Comparison of ENCODE assay signal across 21 cellular contexts in genomic region chr19:39676004-39676403, GRCh38. TPM values are rescaled to one million over a fixed set of nuclear protein-coding genes. Genes with fewer than 3 reads are reported as not detected.
A peak's percentile ranks its signal among the peaks of the same experiment; 100 is the strongest.
DNase-seq lines count a peak whose midpoint lies in the region; ATAC-seq and TF ChIP-seq lines count a peak whose summit lies in the region.
"Had no signal": no experiment of that assay in that cellular context is flagged by ENCODE, and none has a peak within 500 bp of the region (broad histone marks: within the 10 kb centered on the region; RNA-seq: fewer than 3 reads in every experiment).

No MANE protein-coding gene starts in this region.

- no peak overlapping the region for H3K4me3 ChIP-seq in GM06990 (replicated peaks; ENCODE audit: low read depth, low read length)
- no peak overlapping the region for H3K4me3 ChIP-seq in GM12864 (ENCODE audit: low read depth, low read length)
- no peak overlapping the region for H3K4me3 ChIP-seq in Panc1 (ENCODE audit: low read depth in 2 of 2, low read length in 2 of 2)
- H3K4me3 ChIP-seq in right lobe of liver: no peak overlapping the region
- H3K4me3 ChIP-seq: hepatocyte had no signal

- 15% methylated on average over 2 of the region's 3 CpGs for WGBS in right lobe of liver (ENCODE audit: insufficient coverage, low coverage, low lambda C conversion rate, missing lambda C conversion rate)

- BruUV-seq in Panc1 (replicated peaks; lab: Mats Ljungman, UMichigan): no TSS peak

- POLR2A ChIA-PET in Panc1 (lab: Charles Lee): interaction anchor here (0.6 to 1.4 kb wide), 5 partner anchors 34 to 278 kb away, joined by 3 to 12 read pairs (median 6); partner anchors contain the start of gene RPS16

- in situ Hi-C loops in Panc1 (cut with HindIII; ENCODE audit: low pct_unique_long_range_greater_than_20kb, low sequenced_read_pairs): no loop called here

- H3K4me1 ChIP-seq in Panc1 (ENCODE audit: control insufficient read depth, insufficient read depth, low read length) (peaks cover 22% of the 10 kb centered on the region), right lobe of liver (peaks cover 0 to 6% (median 0%) of the 10 kb centered on the region in 4 donors)

- CTCF ChIA-PET in Panc1 (lab: Charles Lee): interaction anchor here (0.6 to 9.0 kb wide), 6 partner anchors 117 to 170 kb away, joined by 3 to 508 read pairs (median 3); partner anchors contain the start of genes EID2 and EID2B

- no peak overlapping the region for H3K27ac ChIP-seq in Panc1 (ENCODE audit: low read length)
- no peak overlapping the region for H3K27ac ChIP-seq in right lobe of liver
- H3K27ac ChIP-seq: hepatocyte had no signal

- no peaks in the 10 kb centered on the region for H3K36me3 ChIP-seq in GM06990 (ENCODE audit: control insufficient read depth, insufficient read depth, low read length)
- no peaks in the 10 kb centered on the region for H3K36me3 ChIP-seq in Panc1 (ENCODE audit: control insufficient read depth, insufficient read depth, low read length)
- H3K36me3 ChIP-seq in right lobe of liver: no peaks in the 10 kb centered on the region

- intact Hi-C loops in Panc1 (cut with micrococcal nuclease; ENCODE audit: unreplicated experiment) (no loop called here), right lobe of liver (cut with DNase I) (loop anchor here in 1 of 2 donors (10.0 kb wide), 1 partner anchor 121 kb away; no protein-coding TSS in a partner anchor)

- no peaks in the 10 kb centered on the region for H3K36me3 Mint-ChIP-seq in activated naive CD4-positive, alpha-beta T cell treated with anti-CD3 and anti-CD28 coated beads, Interleukin-2, amount 50 U/mL, for 24 hours
- H3K36me3 Mint-ChIP-seq in effector memory CD8-positive, alpha-beta T cell (ENCODE audit: insufficient read depth): no peaks in the 10 kb centered on the region

- H3K9me3 Mint-ChIP-seq in activated naive CD4-positive, alpha-beta T cell treated with anti-CD3 and anti-CD28 coated beads, Interleukin-2, amount 50 U/mL, for 24 hours: no peaks in the 10 kb centered on the region
- H3K9me3 Mint-ChIP-seq in effector memory CD8-positive, alpha-beta T cell: no peaks in the 10 kb centered on the region
- H3K9me3 Mint-ChIP-seq: HFFc6 had no signal

- H3K9me3 ChIP-seq in Panc1 (ENCODE audit: control insufficient read depth, insufficient read depth, low read depth, low read length): no peaks in the 10 kb centered on the region
- H3K9me3 ChIP-seq in right lobe of liver: no peaks in the 10 kb centered on the region

- no peaks in the 10 kb centered on the region for H3K27me3 Mint-ChIP-seq in activated naive CD4-positive, alpha-beta T cell treated with anti-CD3 and anti-CD28 coated beads, Interleukin-2, amount 50 U/mL, for 24 hours
- H3K27me3 Mint-ChIP-seq in effector memory CD8-positive, alpha-beta T cell: peaks cover 18 to 38% of the 10 kb centered on the region in 2 donors

- no peak for ATAC-seq in Panc1
- ATAC-seq in effector memory CD8-positive, alpha-beta T cell (replicated peaks): no peak
- ATAC-seq in right lobe of liver: no peak
- no peak for ATAC-seq in GM18520 (IDR thresholded peaks at IDR 0.05; ENCODE audit: unreplicated experiment)

- H3K4me3 Mint-ChIP-seq in activated naive CD4-positive, alpha-beta T cell treated with anti-CD3 and anti-CD28 coated beads, Interleukin-2, amount 50 U/mL, for 24 hours: peak overlapping the region; percentile 45
- H3K4me3 Mint-ChIP-seq in effector memory CD8-positive, alpha-beta T cell: no peak overlapping the region
- H3K4me3 Mint-ChIP-seq: HFFc6 had no signal

- no peak for TF ChIP-seq POLR2A in right lobe of liver (IDR thresholded peaks at IDR 0.05)

- TF ChIP-seq CTCF in GM06990 (IDR thresholded peaks at IDR 0.05; ENCODE audit: insufficient read depth, low read length, poor library complexity, severe bottlenecking) (no peak), GM12864 (IDR thresholded peaks at IDR 0.05; ENCODE audit: low read depth, low read length, missing control alignments) (no peak), Panc1 (IDR thresholded peaks at IDR 0.05) (no peak), right lobe of liver (IDR thresholded peaks at IDR 0.05) (no peak)

- DNase-seq in GM06990 (ENCODE audit: extremely low read depth, insufficient read length) (peak; percentile 59), GM12864 (ENCODE audit: low read depth) (peak; percentile 75), Panc1 (ENCODE audit: low read depth, low spot score) (peak; percentile 83), right lobe of liver (no peak)
- no peak for DNase-seq in effector memory CD8-positive, alpha-beta T cell
- DNase-seq in activated CD4-positive, CD25-positive, alpha-beta regulatory T cell treated with anti-CD3 and anti-CD28 coated beads, Interleukin-2, amount 50 U/mL, for 72 hours: no peak
- DNase-seq: C1 segment of cervical spinal cord, HFFc6, IMR-90, midbrain, SHP77, T-helper 9 cell had no signal

- peaks cover 79% of the 10 kb centered on the region for H3K4me1 Mint-ChIP-seq in activated naive CD4-positive, alpha-beta T cell treated with anti-CD3 and anti-CD28 coated beads, Interleukin-2, amount 50 U/mL, for 24 hours
- peaks cover 18 to 19% of the 10 kb centered on the region in 2 donors for H3K4me1 Mint-ChIP-seq in effector memory CD8-positive, alpha-beta T cell (ENCODE audit: low read depth in 2 of 2)

- H3K27me3 ChIP-seq in GM06990 (replicated peaks; ENCODE audit: control insufficient read depth, insufficient read depth, low read length) (no peaks in the 10 kb centered on the region), Panc1 (ENCODE audit: control insufficient read depth, insufficient read depth, low read length) (peaks cover 65% of the 10 kb centered on the region), right lobe of liver (no peaks in the 10 kb centered on the region)

- peak overlapping the region; percentile 96 for H3K27ac Mint-ChIP-seq in activated naive CD4-positive, alpha-beta T cell treated with anti-CD3 and anti-CD28 coated beads, Interleukin-2, amount 50 U/mL, for 24 hours
- H3K27ac Mint-ChIP-seq in effector memory CD8-positive, alpha-beta T cell: no peak overlapping the region
- H3K27ac Mint-ChIP-seq: HFFc6 had no signal

RNA-seq across cellular contexts. Expression of gene LGALS16, which starts 20.3 kb away (rescaled TPM):
- total RNA-seq in Panc1 (2021; ENCODE audit: unreplicated experiment): not detected
- not detected for polyA plus RNA-seq in Panc1 (2012; ENCODE audit: insufficient read length)
- total RNA-seq in right lobe of liver: not detected
- total RNA-seq: dermis microvascular lymphatic vessel endothelial cell, fibroblast of lung, hepatocyte, HFFc6, IMR-90, kidney epithelial cell, omental fat pad, skeletal muscle tissue, temporal lobe had no signal
- polyA plus RNA-seq: fibroblast of lung, hepatocyte, IMR-90 had no signal

RNA-seq across cellular contexts. Expression of gene LGALS14, which starts 28.3 kb away (rescaled TPM):
- total RNA-seq in Panc1 (2021; ENCODE audit: unreplicated experiment) (not detected), right lobe of liver (not detected)
- polyA plus RNA-seq in Panc1 (2012; ENCODE audit: insufficient read length): not detected
- total RNA-seq: dermis microvascular lymphatic vessel endothelial cell, fibroblast of lung, HFFc6, IMR-90, kidney epithelial cell, omental fat pad, skeletal muscle tissue, temporal lobe had no signal
- polyA plus RNA-seq: fibroblast of lung, IMR-90 had no signal

Comparison
In these comparisons a context has a peak if more than half of its experiments do, and no peak if none do; other contexts are left out.
1. DNase-seq: peak in GM06990 (single experiment), GM12864 (single experiment) and Panc1 (single experiment); none in effector memory CD8-positive, alpha-beta T cell (0 of 3), right lobe of liver (0 of 3) and activated CD4-positive, CD25-positive, alpha-beta regulatory T cell treated with anti-CD3 and anti-CD28 coated beads, Interleukin-2, amount 50 U/mL, for 72 hours (single experiment).